8 cellular contexts compared by ENCODE assay signal in the genomic region with DNA sequence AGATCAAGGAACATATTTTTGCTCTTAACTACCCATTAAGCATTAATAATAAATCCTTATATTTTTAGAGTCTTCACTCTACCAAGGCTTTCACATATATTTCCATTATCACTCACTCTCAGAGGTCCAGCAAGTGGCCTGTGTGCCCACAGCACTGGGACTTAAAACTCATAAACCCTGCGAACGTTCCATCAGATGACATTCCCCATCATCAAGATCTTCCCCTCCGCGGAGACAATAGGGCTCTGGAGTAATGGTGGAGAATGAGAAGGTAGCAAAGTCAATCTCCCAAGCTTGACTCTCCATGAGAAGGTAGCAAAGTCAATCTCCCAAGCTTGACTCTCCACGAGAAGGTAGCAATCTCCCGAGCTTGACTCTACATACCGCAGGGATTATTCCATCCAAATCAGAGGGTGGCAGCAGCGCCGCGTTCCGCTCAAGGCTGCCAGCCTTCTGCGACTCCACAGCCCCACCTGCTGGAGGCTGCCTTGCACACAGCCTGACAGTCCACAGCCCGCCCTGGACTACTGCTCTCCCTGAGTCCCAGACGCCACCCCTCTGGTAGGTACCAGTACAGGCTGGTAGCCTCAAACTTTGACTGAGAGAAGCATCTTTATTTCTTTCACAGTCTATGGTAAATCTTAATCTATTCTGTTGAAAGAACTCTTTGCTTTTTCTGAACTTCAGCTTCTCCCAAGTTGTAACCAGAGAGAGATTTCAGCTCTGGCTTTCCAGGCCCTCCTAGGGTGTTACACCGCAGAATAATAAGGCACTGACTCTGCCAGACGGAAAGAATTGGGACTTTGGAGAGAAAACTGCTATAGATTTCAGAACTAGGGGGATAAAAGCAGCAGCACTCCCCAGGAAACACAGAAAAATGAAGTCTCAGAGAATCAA. TPM values are rescaled to one million over a fixed set of nuclear protein-coding genes. Genes with fewer than 3 reads are reported as not detected.
DNase-seq lines count a peak whose midpoint lies in the region; ATAC-seq and TF ChIP-seq lines count a peak whose summit lies in the region.

No MANE protein-coding gene starts in this region.

- H3K36me3 ChIP-seq in aorta (ENCODE audit: control insufficient read depth in 1 of 2, insufficient read depth in 2 of 2, low read length in 1 of 2) = no peaks in the 10 kb centered on the region

- WGBS in aorta, 2 donors = 19 to 20% methylated on average over 16 of the region's 16 CpGs

- H3K27ac ChIP-seq in aorta (ENCODE audit: low read depth in 1 of 2, low read length in 2 of 2) = no peak overlapping the region

- no peaks in the 10 kb centered on the region for H3K9me3 ChIP-seq in aorta (ENCODE audit: control insufficient read depth, low read length)

- H3K27ac Mint-ChIP-seq in activated naive CD8-positive, alpha-beta T cell treated with anti-CD3 and anti-CD28 coated beads for 36 hours = no peak overlapping the region

- no peaks in the 10 kb centered on the region for H3K36me3 Mint-ChIP-seq in activated naive CD8-positive, alpha-beta T cell treated with anti-CD3 and anti-CD28 coated beads for 36 hours

- H3K4me3 ChIP-seq in GM12865 (ENCODE audit: low read depth, low read length) = no peak overlapping the region
- H3K4me3 ChIP-seq in aorta (ENCODE audit: low read length in 2 of 2) = no peak overlapping the region

- peaks cover 6% of the 10 kb centered on the region for H3K4me1 Mint-ChIP-seq in activated naive CD8-positive, alpha-beta T cell treated with anti-CD3 and anti-CD28 coated beads for 36 hours

- H3K27me3 Mint-ChIP-seq in activated naive CD8-positive, alpha-beta T cell treated with anti-CD3 and anti-CD28 coated beads for 36 hours = peaks cover 42% of the 10 kb centered on the region

- H3K4me1 ChIP-seq in aorta (ENCODE audit: control insufficient read depth in 1 of 2, insufficient read depth in 2 of 2, low read length in 2 of 2) = no peaks in the 10 kb centered on the region

- DNase-seq in GM12865 (ENCODE audit: low read depth) (peak; percentile 80), NCI-H1092 treated with DMSO at 0.1 percent for 48 hours (lab: John Stamatoyannopoulos, UW) (peak; percentile 77), SW 1271 (lab: John Stamatoyannopoulos, UW) (peak; percentile 39 to 78), cardiac septum (ENCODE audit: low spot score) (peak; percentile 92), putamen (ENCODE audit: low spot score) (peak; percentile 76), aorta (peak; percentile 89 to 97)
- DNase-seq in activated naive CD8-positive, alpha-beta T cell treated with anti-CD3 and anti-CD28 coated beads for 36 hours = peak; percentile 82

- no peak overlapping the region for H3K4me3 Mint-ChIP-seq in activated naive CD8-positive, alpha-beta T cell treated with anti-CD3 and anti-CD28 coated beads for 36 hours

- no peaks in the 10 kb centered on the region for H3K27me3 ChIP-seq in aorta (ENCODE audit: control insufficient read depth in 1 of 2, insufficient read depth in 2 of 2, low read length in 1 of 2)

- H3K9me3 Mint-ChIP-seq in activated naive CD8-positive, alpha-beta T cell treated with anti-CD3 and anti-CD28 coated beads for 36 hours = no peaks in the 10 kb centered on the region

- intact Hi-C loops in cardiac septum (cut with DNase I) (no loop called here), aorta (cut with DNase I) (loop anchor here (1.0 to 10.0 kb wide), 3 partner anchors 10 to 585 kb away; partner anchors contain the start of genes CAPZA1 (in 1 of the 2) and ST7L (in 1 of the 2))

- TF ChIP-seq CTCF in GM12865 (IDR thresholded peaks at IDR 0.05; ENCODE audit: insufficient read depth, low read depth, low read length, missing control alignments) = peak; percentile 99

- peak; percentile 89 for ATAC-seq in HG02571 (IDR thresholded peaks at IDR 0.05; ENCODE audit: unreplicated experiment)
- ATAC-seq in aorta (ENCODE audit: low FRiP score) = peak; percentile 97

RNA-seq across cellular contexts. Expression of gene CTTNBP2NL, which starts 26.4 kb away (rescaled TPM):
- total RNA-seq in activated naive CD8-positive, alpha-beta T cell treated with anti-CD3 and anti-CD28 coated beads for 36 hours = 1 to 10 TPM in 1 of 2 experiments, under 1 TPM in 1; 0.54 to 1.5 TPM
- 19.1 TPM for total RNA-seq in cardiac septum
- 10 to 100 TPM; 59.2 to 65.8 TPM for total RNA-seq in aorta
- polyA plus RNA-seq in aorta = 1 to 10 TPM; 7.9 to 9.5 TPM
